10 cellular contexts compared by ENCODE assay signal in genomic region chr3:111577798-111578685, GRCh38. TPM values are rescaled to one million over a fixed set of nuclear protein-coding genes. Genes with fewer than 3 reads are reported as not detected.
DNase-seq lines count a peak whose midpoint lies in the region; ATAC-seq, FAIRE-seq and TF ChIP-seq lines count a peak whose summit lies in the region.
"Had no signal": no experiment of that assay in that cellular context is flagged by ENCODE, and none has a peak within 500 bp of the region (broad histone marks: within the 10 kb centered on the region; RNA-seq: fewer than 3 reads in every experiment).

No MANE protein-coding gene starts in this region.

- H3K27me3 Mint-ChIP-seq in progenitor cell of endocrine pancreas, result peaks cover 19% of the 10 kb centered on the region

- no peak overlapping the region for H3K4me3 Mint-ChIP-seq in progenitor cell of endocrine pancreas (ENCODE audit: low read depth)

- H3K4me1 Mint-ChIP-seq in progenitor cell of endocrine pancreas (ENCODE audit: low read depth), result peaks cover 7% of the 10 kb centered on the region

- H3K4me3 ChIP-seq in epithelial cell of esophagus (ENCODE audit: low read length), result no peak overlapping the region
- H3K4me3 ChIP-seq: BLaER1 treated with 17β-estradiol and CSF1 and Interleukin-3, amounts not matched to agents 10 nM and 100 nM had no signal

- H3K9me3 Mint-ChIP-seq in progenitor cell of endocrine pancreas (ENCODE audit: low read depth), result no peaks in the 10 kb centered on the region

- no peak overlapping the region for H3K27ac Mint-ChIP-seq in progenitor cell of endocrine pancreas

- DNase-seq in NCI-H2171 treated with DMSO at 0.1 percent for 48 hours (lab: John Stamatoyannopoulos, UW) (peak; percentile 24), NCI-H2171 (lab: John Stamatoyannopoulos, UW) (no peak), RCC 7860 (ENCODE audit: low spot score) (peak; percentile 79), epithelial cell of esophagus (ENCODE audit: low read depth) (peak; percentile 89), progenitor cell of endocrine pancreas (ENCODE audit: low spot score, unreplicated experiment) (no peak), middle frontal gyrus (ENCODE audit: extremely low spot score, low spot score) (no peak)

- no peaks in the 10 kb centered on the region for H3K36me3 Mint-ChIP-seq in progenitor cell of endocrine pancreas (ENCODE audit: insufficient read depth)

- TF ChIP-seq CTCF in epithelial cell of esophagus (IDR thresholded peaks at IDR 0.05; ENCODE audit: insufficient read depth, low read depth, low read length, missing control alignments) (peak; percentile 80), progenitor cell of endocrine pancreas (IDR thresholded peaks at IDR 0.05; ENCODE audit: unreplicated experiment) (peak; percentile 27)

- FAIRE-seq in RCC 7860 (lab: Jason Lieb, UNC), result peak; percentile 74
- FAIRE-seq: frontal cortex had no signal

- ATAC-seq in GM21360 (IDR thresholded peaks at IDR 0.05; ENCODE audit: unreplicated experiment) (peak; percentile 98), HG03520 (IDR thresholded peaks at IDR 0.05; ENCODE audit: unreplicated experiment) (peak; percentile 95)

RNA-seq across cellular contexts. Expression of gene ZBED2, which starts 17.1 kb away (rescaled TPM):
- not detected in 2 replicates for total RNA-seq in progenitor cell of endocrine pancreas
- total RNA-seq: frontal cortex had no signal

RNA-seq across cellular contexts. Expression of gene CD96, which starts 36.0 kb away (rescaled TPM):
- total RNA-seq in progenitor cell of endocrine pancreas, result not detected in 2 replicates
- total RNA-seq: frontal cortex had no signal

Comparison
In these comparisons a context has a peak if more than half of its experiments do, and no peak if none do; other contexts are left out.
1. DNase-seq: peak in NCI-H2171 treated with DMSO at 0.1 percent for 48 hours (single experiment), RCC 7860 (single experiment) and epithelial cell of esophagus (single experiment); none in NCI-H2171 (single experiment), progenitor cell of endocrine pancreas (single experiment) and middle frontal gyrus (single experiment).